Comparison of ENCODE assay signal across 8 cellular contexts in genomic region chr17:38451030-38451839, GRCh38. TPM values are rescaled to one million over a fixed set of nuclear protein-coding genes. Genes with fewer than 3 reads are reported as not detected.
DNase-seq lines count a peak whose midpoint lies in the region; ATAC-seq and TF ChIP-seq lines count a peak whose summit lies in the region.

No MANE protein-coding gene starts in this region.

- H2BK120ac ChIP-seq in neuronal stem cell (ENCODE audit: low read depth, low read length): peak overlapping the region; percentile 40

- peak overlapping the region; percentile 39 for H3K4ac ChIP-seq in neuronal stem cell (ENCODE audit: low read length)

- no peak overlapping the region for H3K4me3 Mint-ChIP-seq in progenitor cell of endocrine pancreas (ENCODE audit: low read depth)

- H3K27me3 ChIP-seq in BLaER1: peaks cover 8% of the 10 kb centered on the region; the same call in 1 of the 2 replicates
- H3K27me3 ChIP-seq in neuronal stem cell (ENCODE audit: control insufficient read depth in 3 of 3, insufficient read depth in 3 of 3, low read depth in 1 of 3, low read length in 3 of 3): peaks cover 0 to 5% (median 0%) of the 10 kb centered on the region in 3 experiments

- peak overlapping the region; percentile 89 for H4K8ac ChIP-seq in neuronal stem cell (ENCODE audit: low read depth, low read length)

- H3K4me1 ChIP-seq in BLaER1 (peaks cover 99% of the 10 kb centered on the region), neuronal stem cell (ENCODE audit: control insufficient read depth in 2 of 2, insufficient read depth in 1 of 2, low read depth in 1 of 2, low read length in 2 of 2) (peaks cover 57 to 61% of the 10 kb centered on the region in 2 donors)

- ATAC-seq in SK-N-SH treated with all-trans-retinoic acid at 6 μM for 48 hours (peak; percentile 60), HG02610 (IDR thresholded peaks at IDR 0.05; ENCODE audit: unreplicated experiment) (no peak)

- peaks cover 59% of the 10 kb centered on the region for H3K27me3 Mint-ChIP-seq in progenitor cell of endocrine pancreas

- H3K14ac ChIP-seq in neuronal stem cell (ENCODE audit: low read length): peak overlapping the region; percentile 39

- no peaks in the 10 kb centered on the region for H3K36me3 ChIP-seq in BLaER1
- no peaks in the 10 kb centered on the region for H3K36me3 ChIP-seq in neuronal stem cell (replicated peaks in 1 of 2; ENCODE audit: control insufficient read depth in 2 of 2, insufficient read depth in 2 of 2, low read length in 2 of 2)

- H2BK15ac ChIP-seq in neuronal stem cell (ENCODE audit: low read length): peak overlapping the region; percentile 19

- peaks cover 100% of the 10 kb centered on the region for H4K20me1 ChIP-seq in BLaER1

- H3K9ac ChIP-seq in BLaER1 (peak overlapping the region; percentile 53; the same call in 1 of the 2 replicates), neuronal stem cell (ENCODE audit: low read depth, low read length, poor library complexity) (peak overlapping the region; percentile 73)

- H3K18ac ChIP-seq in neuronal stem cell (ENCODE audit: low read length): peak overlapping the region; percentile 97

- TF ChIP-seq CTCF in foreskin fibroblast (IDR thresholded peaks at IDR 0.05; ENCODE audit: low read depth, low read length) (no peak), progenitor cell of endocrine pancreas (IDR thresholded peaks at IDR 0.05; ENCODE audit: unreplicated experiment) (no peak)

- no CpG with 5 or more reads among the region's 10 CpGs for WGBS in neuronal stem cell (ENCODE audit: extremely low coverage in 2 of 2, insufficient read length in 2 of 2, insufficient replicate concordance in 1 of 2), 2 donors

- H2BK12ac ChIP-seq in neuronal stem cell (ENCODE audit: low read length): peak overlapping the region; percentile 86

- H4K91ac ChIP-seq in neuronal stem cell (ENCODE audit: low read depth, low read length, poor library complexity): peak overlapping the region; percentile 25

- peak overlapping the region; percentile 82 for H2AK5ac ChIP-seq in neuronal stem cell (ENCODE audit: low read depth, low read length)

- peak overlapping the region; percentile 33 for H3K27ac ChIP-seq in BLaER1
- H3K27ac ChIP-seq in neuronal stem cell (replicated peaks; ENCODE audit: low read length): peak overlapping the region; percentile 79

- no peaks in the 10 kb centered on the region for H3K9me3 Mint-ChIP-seq in progenitor cell of endocrine pancreas (ENCODE audit: low read depth)

- peak overlapping the region; percentile 46 for H3K23ac ChIP-seq in neuronal stem cell (ENCODE audit: low read depth, low read length, poor library complexity)

- H2AFZ ChIP-seq in neuronal stem cell (ENCODE audit: low read length): peak overlapping the region; percentile 88

- DNase-seq in foreskin fibroblast (peak; percentile 84 to 91), neuronal stem cell (ENCODE audit: low spot score) (no peak), progenitor cell of endocrine pancreas (ENCODE audit: low spot score, unreplicated experiment) (no peak), NCI-H748 (lab: John Stamatoyannopoulos, UW; ENCODE audit: unreplicated experiment) (no peak), activated gamma-delta T cell treated with Interleukin-2 at 50 U/mL for 16 hours (no peak)

- H3K9me3 ChIP-seq in BLaER1 (no peaks in the 10 kb centered on the region), neuronal stem cell (replicated peaks in 1 of 2; ENCODE audit: control insufficient read depth in 2 of 2, insufficient read depth in 1 of 2, low read depth in 1 of 2, low read length in 2 of 2) (no peaks in the 10 kb centered on the region)

- H3K4me1 Mint-ChIP-seq in progenitor cell of endocrine pancreas (ENCODE audit: low read depth): peaks cover 13% of the 10 kb centered on the region

- H3K27ac Mint-ChIP-seq in progenitor cell of endocrine pancreas: no peak overlapping the region

- H3K36me3 Mint-ChIP-seq in progenitor cell of endocrine pancreas (ENCODE audit: insufficient read depth): no peaks in the 10 kb centered on the region

- H3K4me2 ChIP-seq in BLaER1 (peak overlapping the region; percentile 90), neuronal stem cell (ENCODE audit: insufficient read depth, low read length, poor library complexity, severe bottlenecking) (peak overlapping the region; percentile 47)

- H2BK5ac ChIP-seq in neuronal stem cell (ENCODE audit: low read length): peak overlapping the region; percentile 14

- H3K4me3 ChIP-seq in BLaER1 (peak overlapping the region; percentile 43), foreskin fibroblast (ENCODE audit: low read depth in 1 of 2, low read length in 2 of 2) (peak overlapping the region; percentile 47 to 56), neuronal stem cell (ENCODE audit: low read length in 2 of 2) (peak overlapping the region in 1 of 2 donors; percentile 36)

- H3K79me1 ChIP-seq in neuronal stem cell (ENCODE audit: low read depth, low read length): peaks cover 3% of the 10 kb centered on the region

TF ChIP-seq in SK-N-SH treated with all-trans-retinoic acid at 6 μM for 48 hours, 23 proteins besides CTCF, POLR2A, EP300 and RAD21:
- TF ChIP-seq PATZ1 (CRISPR knock-in tag; IDR thresholded peaks at IDR 0.05; ENCODE audit: borderline replicate concordance) (peak; percentile 97; the same call in 1 of the 2 replicates), CSRNP3 (CRISPR knock-in tag; IDR thresholded peaks at IDR 0.05) (no peak)

RNA-seq across cellular contexts. Expression of gene ARHGAP23, which starts 23.0 kb away (rescaled TPM):
- polyA plus RNA-seq in neuronal stem cell (2013, experiment 1 of 2): 15.0 TPM
- polyA plus RNA-seq in neuronal stem cell (2013, experiment 2 of 2): 15.8 TPM
- total RNA-seq in progenitor cell of endocrine pancreas: 2.9 and 3.3 TPM in 2 replicates

Comparison
In these comparisons a context has a peak if more than half of its experiments do, and no peak if none do; other contexts are left out.
1. DNase-seq: peak in foreskin fibroblast (2 of 2); none in neuronal stem cell (single experiment), progenitor cell of endocrine pancreas (single experiment), NCI-H748 (single experiment) and activated gamma-delta T cell treated with Interleukin-2 at 50 U/mL for 16 hours (single experiment).